Comparison of ENCODE assay signal across 1 cellular context in the genomic region with DNA sequence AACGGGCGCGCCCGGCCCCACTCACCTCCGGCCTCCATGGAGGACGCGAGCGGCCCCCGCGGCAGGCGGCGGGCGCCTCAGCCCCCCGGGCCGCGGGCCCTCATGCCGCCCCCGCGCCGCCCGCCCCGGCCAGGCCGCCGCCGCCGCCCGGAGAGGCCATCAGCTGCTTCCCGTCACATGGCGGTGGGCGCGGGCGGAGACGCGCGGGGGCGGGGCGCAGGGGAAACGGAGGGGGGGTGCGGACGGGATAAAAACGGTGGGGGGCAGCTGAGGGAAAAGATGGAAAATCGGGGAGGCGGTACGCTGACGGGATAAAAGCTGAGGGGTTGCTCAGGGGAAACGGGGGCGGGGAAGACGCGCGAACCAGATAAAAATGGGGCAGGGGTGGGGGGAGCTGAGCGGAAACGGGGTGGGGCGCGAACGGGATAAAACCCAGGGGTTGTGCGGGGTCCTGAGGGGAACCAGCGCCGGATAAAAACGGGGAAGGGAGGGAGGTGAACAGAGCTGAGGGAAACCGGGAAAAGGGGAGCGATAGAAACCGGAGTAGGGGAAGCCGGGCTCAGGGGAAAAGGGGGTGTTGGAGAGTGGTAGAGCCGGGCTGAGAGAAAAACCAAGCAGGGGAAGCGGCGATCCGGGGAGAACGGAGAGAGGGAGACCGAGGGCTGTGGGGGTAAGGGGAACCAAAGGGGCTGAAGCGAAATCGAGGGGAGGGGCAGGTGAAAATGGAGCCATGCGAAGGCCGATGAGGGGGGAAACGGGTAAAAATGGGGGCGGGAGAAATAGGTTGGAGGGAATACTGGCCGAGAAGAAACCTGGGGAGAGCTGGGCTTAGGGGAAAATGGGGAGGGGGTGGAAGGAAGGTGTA.
TF ChIP-seq lines count a peak whose summit lies in the region.

Gene WSB2, minus strand, starts transcription at position 169 of the 865 bp plus-strand sequence. Its CDS starts 131 bp downstream, at position 38.

TF ChIP-seq in K562, 482 proteins besides CTCF, POLR2A, EP300 and RAD21 (continued from another document and continues in another):
- TF ChIP-seq, protein P1, sequence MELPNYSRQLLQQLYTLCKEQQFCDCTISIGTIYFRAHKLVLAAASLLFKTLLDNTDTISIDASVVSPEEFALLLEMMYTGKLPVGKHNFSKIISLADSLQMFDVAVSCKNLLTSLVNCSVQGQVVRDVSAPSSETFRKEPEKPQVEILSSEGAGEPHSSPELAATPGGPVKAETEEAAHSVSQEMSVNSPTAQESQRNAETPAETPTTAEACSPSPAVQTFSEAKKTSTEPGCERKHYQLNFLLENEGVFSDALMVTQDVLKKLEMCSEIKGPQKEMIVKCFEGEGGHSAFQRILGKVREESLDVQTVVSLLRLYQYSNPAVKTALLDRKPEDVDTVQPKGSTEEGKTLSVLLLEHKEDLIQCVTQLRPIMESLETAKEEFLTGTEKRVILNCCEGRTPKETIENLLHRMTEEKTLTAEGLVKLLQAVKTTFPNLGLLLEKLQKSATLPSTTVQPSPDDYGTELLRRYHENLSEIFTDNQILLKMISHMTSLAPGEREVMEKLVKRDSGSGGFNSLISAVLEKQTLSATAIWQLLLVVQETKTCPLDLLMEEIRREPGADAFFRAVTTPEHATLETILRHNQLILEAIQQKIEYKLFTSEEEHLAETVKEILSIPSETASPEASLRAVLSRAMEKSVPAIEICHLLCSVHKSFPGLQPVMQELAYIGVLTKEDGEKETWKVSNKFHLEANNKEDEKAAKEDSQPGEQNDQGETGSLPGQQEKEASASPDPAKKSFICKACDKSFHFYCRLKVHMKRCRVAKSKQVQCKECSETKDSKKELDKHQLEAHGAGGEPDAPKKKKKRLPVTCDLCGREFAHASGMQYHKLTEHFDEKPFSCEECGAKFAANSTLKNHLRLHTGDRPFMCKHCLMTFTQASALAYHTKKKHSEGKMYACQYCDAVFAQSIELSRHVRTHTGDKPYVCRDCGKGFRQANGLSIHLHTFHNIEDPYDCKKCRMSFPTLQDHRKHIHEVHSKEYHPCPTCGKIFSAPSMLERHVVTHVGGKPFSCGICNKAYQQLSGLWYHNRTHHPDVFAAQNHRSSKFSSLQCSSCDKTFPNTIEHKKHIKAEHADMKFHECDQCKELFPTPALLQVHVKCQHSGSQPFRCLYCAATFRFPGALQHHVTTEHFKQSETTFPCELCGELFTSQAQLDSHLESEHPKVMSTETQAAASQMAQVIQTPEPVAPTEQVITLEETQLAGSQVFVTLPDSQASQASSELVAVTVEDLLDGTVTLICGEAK (IDR thresholded peaks at IDR 0.05), result 0 out of 2 replicates have a peak, but pooled peaks have one; percentile 29
- TF ChIP-seq, protein P1 (CRISPR knock-in tag; IDR thresholded peaks at IDR 0.05), result no peak
- TF ChIP-seq ELK1 (CRISPR knock-in tag; IDR thresholded peaks at IDR 0.05), result no peak
- TF ChIP-seq SREBF2 (CRISPR knock-in tag; IDR thresholded peaks at IDR 0.05), result no peak
- TF ChIP-seq HBP1 (CRISPR knock-in tag; IDR thresholded peaks at IDR 0.05), result peak; percentile 98
- TF ChIP-seq HCFC1 (IDR thresholded peaks at IDR 0.05; ENCODE audit: low read depth, low read length), result no peak
- no peak for TF ChIP-seq ADNP (tag; IDR thresholded peaks at IDR 0.05)
- TF ChIP-seq BRCA1 (IDR thresholded peaks at IDR 0.05), result no peak
- TF ChIP-seq BRCA1 (CRISPR knock-in tag; IDR thresholded peaks at IDR 0.05), result no peak
- TF ChIP-seq TRIM24 (IDR thresholded peaks at IDR 0.05), result no peak
- TF ChIP-seq, protein P2, sequence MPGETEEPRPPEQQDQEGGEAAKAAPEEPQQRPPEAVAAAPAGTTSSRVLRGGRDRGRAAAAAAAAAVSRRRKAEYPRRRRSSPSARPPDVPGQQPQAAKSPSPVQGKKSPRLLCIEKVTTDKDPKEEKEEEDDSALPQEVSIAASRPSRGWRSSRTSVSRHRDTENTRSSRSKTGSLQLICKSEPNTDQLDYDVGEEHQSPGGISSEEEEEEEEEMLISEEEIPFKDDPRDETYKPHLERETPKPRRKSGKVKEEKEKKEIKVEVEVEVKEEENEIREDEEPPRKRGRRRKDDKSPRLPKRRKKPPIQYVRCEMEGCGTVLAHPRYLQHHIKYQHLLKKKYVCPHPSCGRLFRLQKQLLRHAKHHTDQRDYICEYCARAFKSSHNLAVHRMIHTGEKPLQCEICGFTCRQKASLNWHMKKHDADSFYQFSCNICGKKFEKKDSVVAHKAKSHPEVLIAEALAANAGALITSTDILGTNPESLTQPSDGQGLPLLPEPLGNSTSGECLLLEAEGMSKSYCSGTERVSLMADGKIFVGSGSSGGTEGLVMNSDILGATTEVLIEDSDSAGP (CRISPR knock-in tag; IDR thresholded peaks at IDR 0.05), result no peak
- 0 out of 2 replicates have a peak, but pooled peaks have one; percentile 46 for TF ChIP-seq ZNF766 (CRISPR knock-in tag; conservative IDR thresholded peaks at IDR 0.05)
- no peak for TF ChIP-seq SMAD2 (IDR thresholded peaks at IDR 0.05; ENCODE audit: low read depth, low read length)
- TF ChIP-seq, protein P3, sequence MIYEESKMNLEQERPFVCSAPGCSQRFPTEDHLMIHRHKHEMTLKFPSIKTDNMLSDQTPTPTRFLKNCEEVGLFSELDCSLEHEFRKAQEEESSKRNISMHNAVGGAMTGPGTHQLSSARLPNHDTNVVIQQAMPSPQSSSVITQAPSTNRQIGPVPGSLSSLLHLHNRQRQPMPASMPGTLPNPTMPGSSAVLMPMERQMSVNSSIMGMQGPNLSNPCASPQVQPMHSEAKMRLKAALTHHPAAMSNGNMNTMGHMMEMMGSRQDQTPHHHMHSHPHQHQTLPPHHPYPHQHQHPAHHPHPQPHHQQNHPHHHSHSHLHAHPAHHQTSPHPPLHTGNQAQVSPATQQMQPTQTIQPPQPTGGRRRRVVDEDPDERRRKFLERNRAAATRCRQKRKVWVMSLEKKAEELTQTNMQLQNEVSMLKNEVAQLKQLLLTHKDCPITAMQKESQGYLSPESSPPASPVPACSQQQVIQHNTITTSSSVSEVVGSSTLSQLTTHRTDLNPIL (CRISPR knock-in tag; IDR thresholded peaks at IDR 0.05), result no peak
- no peak for TF ChIP-seq ZEB2 (IDR thresholded peaks at IDR 0.05)
- no peak for TF ChIP-seq GTF2A2 (tag; IDR thresholded peaks at IDR 0.05)
- peak; percentile 34; the same call in 1 of the 2 replicates for TF ChIP-seq POLR2AphosphoS5 (IDR thresholded peaks at IDR 0.05; ENCODE audit: control insufficient read depth, insufficient read depth, low read depth, low read length)
- TF ChIP-seq HOMEZ (CRISPR knock-in tag; IDR thresholded peaks at IDR 0.05), result no peak
- no peak for TF ChIP-seq FUS (optimal IDR thresholded peaks at IDR 0.05; ENCODE audit: low read depth, low read length)
- TF ChIP-seq, protein P4, sequence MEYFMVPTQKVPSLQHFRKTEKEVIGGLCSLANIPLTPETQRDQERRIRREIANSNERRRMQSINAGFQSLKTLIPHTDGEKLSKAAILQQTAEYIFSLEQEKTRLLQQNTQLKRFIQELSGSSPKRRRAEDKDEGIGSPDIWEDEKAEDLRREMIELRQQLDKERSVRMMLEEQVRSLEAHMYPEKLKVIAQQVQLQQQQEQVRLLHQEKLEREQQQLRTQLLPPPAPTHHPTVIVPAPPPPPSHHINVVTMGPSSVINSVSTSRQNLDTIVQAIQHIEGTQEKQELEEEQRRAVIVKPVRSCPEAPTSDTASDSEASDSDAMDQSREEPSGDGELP (CRISPR knock-in tag; IDR thresholded peaks at IDR 0.05; ENCODE audit: borderline replicate concordance), result peak; percentile 82
- TF ChIP-seq ARHGAP35 (IDR thresholded peaks at IDR 0.05; ENCODE audit: partially characterized antibody), result no peak
- TF ChIP-seq NCOA1 (IDR thresholded peaks at IDR 0.05; ENCODE audit: low read depth), result 0 out of 2 replicates have a peak, but pooled peaks have one; percentile 51
- TF ChIP-seq PURB (CRISPR knock-in tag; IDR thresholded peaks at IDR 0.05; ENCODE audit: low read depth), result no peak
- peak; percentile 53; the same call in 1 of the 2 replicates for TF ChIP-seq PHF8 (IDR thresholded peaks at IDR 0.05; ENCODE audit: borderline replicate concordance, low read length)
- TF ChIP-seq RNF2 (IDR thresholded peaks at IDR 0.05), result no peak
- TF ChIP-seq, protein P5, sequence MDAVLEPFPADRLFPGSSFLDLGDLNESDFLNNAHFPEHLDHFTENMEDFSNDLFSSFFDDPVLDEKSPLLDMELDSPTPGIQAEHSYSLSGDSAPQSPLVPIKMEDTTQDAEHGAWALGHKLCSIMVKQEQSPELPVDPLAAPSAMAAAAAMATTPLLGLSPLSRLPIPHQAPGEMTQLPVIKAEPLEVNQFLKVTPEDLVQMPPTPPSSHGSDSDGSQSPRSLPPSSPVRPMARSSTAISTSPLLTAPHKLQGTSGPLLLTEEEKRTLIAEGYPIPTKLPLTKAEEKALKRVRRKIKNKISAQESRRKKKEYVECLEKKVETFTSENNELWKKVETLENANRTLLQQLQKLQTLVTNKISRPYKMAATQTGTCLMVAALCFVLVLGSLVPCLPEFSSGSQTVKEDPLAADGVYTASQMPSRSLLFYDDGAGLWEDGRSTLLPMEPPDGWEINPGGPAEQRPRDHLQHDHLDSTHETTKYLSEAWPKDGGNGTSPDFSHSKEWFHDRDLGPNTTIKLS (IDR thresholded peaks at IDR 0.05; ENCODE audit: borderline replicate concordance, low read depth), result no peak
- peak; percentile 35; the same call in 1 of the 2 replicates for TF ChIP-seq RB1 (IDR thresholded peaks at IDR 0.05; ENCODE audit: low read depth)
- no peak for TF ChIP-seq HLTF (IDR thresholded peaks at IDR 0.05)
- TF ChIP-seq ZNF445 (CRISPR knock-in tag; IDR thresholded peaks at IDR 0.05; ENCODE audit: low read depth), result no peak
- no peak for TF ChIP-seq ZNF398 (CRISPR knock-in tag; IDR thresholded peaks at IDR 0.05)
- TF ChIP-seq TBL1XR1 (IDR thresholded peaks at IDR 0.05; ENCODE audit: low read length in 2 of 2), result no peak
- TF ChIP-seq ZNF274 (IDR thresholded peaks at IDR 0.05; ENCODE audit: borderline replicate concordance, low read depth, low read length), result no peak
- TF ChIP-seq EGR1 (conservative IDR thresholded peaks at IDR 0.05), result peak; percentile 87
- TF ChIP-seq FOXK1 (CRISPR knock-in tag; IDR thresholded peaks at IDR 0.05; ENCODE audit: borderline replicate concordance), result no peak
- no peak for TF ChIP-seq ZNF282 (CRISPR knock-in tag; IDR thresholded peaks at IDR 0.05)
